ENCODE assay signal across 7 cellular contexts in genomic region chr18:79906706-79907105, GRCh38.
"Had no signal": no experiment of that assay in that cellular context is flagged by ENCODE, and none has a peak within 500 bp of the region (broad histone marks: within the 10 kb centered on the region; RNA-seq: fewer than 3 reads in every experiment).

No MANE protein-coding gene starts in this region.

- H3K27ac ChIP-seq: GM23248 had no signal

- FAIRE-seq: HTR-8/SVneo had no signal

- H3K4me3 Mint-ChIP-seq: IgD-negative memory B cell had no signal

- H3K4me1 ChIP-seq: HAP-1 had no signal

- H3K27ac Mint-ChIP-seq: IgD-negative memory B cell had no signal

- H2AFZ ChIP-seq: GM23248 had no signal

- ATAC-seq: HCT116 had no signal

- H3K27me3 Mint-ChIP-seq: IgD-negative memory B cell had no signal

- H3K9me3 ChIP-seq: HAP-1 had no signal

- H3K4me3 ChIP-seq: GM23248, HAP-1 had no signal

- H3K9ac ChIP-seq: GM23248 had no signal

- DNase-seq: GM23248, GOT3, H7 had no signal
